ENCODE assay signal across 17 cellular contexts in genomic region chr18:12416108-12416729, GRCh38. TPM values are rescaled to one million over a fixed set of nuclear protein-coding genes. Genes with fewer than 3 reads are reported as not detected.
A peak's percentile ranks its signal among the peaks of the same experiment; 100 is the strongest.
DNase-seq lines count a peak whose midpoint lies in the region; ATAC-seq and TF ChIP-seq lines count a peak whose summit lies in the region.
"Had no signal": no experiment of that assay in that cellular context is flagged by ENCODE, and none has a peak within 500 bp of the region (broad histone marks: within the 10 kb centered on the region; RNA-seq: fewer than 3 reads in every experiment).

No MANE protein-coding gene starts in this region.

- peaks cover 2% of the 10 kb centered on the region for H3K36me3 Mint-ChIP-seq in T-helper 2 cell treated with Interferon-gamma antibody and Interleukin-4, amounts not matched to agents 5 μg/mL and 100 μg/mL, for 36 hours (ENCODE audit: low read depth)
- H3K36me3 Mint-ChIP-seq: CD8-positive, alpha-beta memory T cell had no signal

- H3K27me3 ChIP-seq in BLaER1: no peaks in the 10 kb centered on the region
- H3K27me3 ChIP-seq in hepatocyte: no peaks in the 10 kb centered on the region
- H3K27me3 ChIP-seq in smooth muscle cell (ENCODE audit: low read depth): no peaks in the 10 kb centered on the region
- H3K27me3 ChIP-seq in Peyer's patch: no peaks in the 10 kb centered on the region

- H3K9ac ChIP-seq in BLaER1 (0 out of 2 replicates have a peak overlapping the region, but pooled peaks have one; percentile 38), smooth muscle cell (ENCODE audit: low read depth) (no peak overlapping the region)

- 95% methylated on average over 4 of the region's 4 CpGs for WGBS in hepatocyte (ENCODE audit: low lambda C conversion rate, missing lambda C conversion rate)
- 96% methylated on average over 4 of the region's 4 CpGs for WGBS in smooth muscle cell (ENCODE audit: low lambda C conversion rate)

- no peak overlapping the region for H3K4me3 Mint-ChIP-seq in T-helper 2 cell treated with Interferon-gamma antibody and Interleukin-4, amounts not matched to agents 5 μg/mL and 100 μg/mL, for 36 hours

- H3K9me3 Mint-ChIP-seq in T-helper 2 cell treated with Interferon-gamma antibody and Interleukin-4, amounts not matched to agents 5 μg/mL and 100 μg/mL, for 36 hours: no peaks in the 10 kb centered on the region
- H3K9me3 Mint-ChIP-seq: CD8-positive, alpha-beta memory T cell had no signal

- H3K4me1 ChIP-seq in BLaER1: peaks cover 58% of the 10 kb centered on the region
- peaks cover 17% of the 10 kb centered on the region for H3K4me1 ChIP-seq in hepatocyte (ENCODE audit: insufficient read depth)
- peaks cover 10% of the 10 kb centered on the region for H3K4me1 ChIP-seq in smooth muscle cell (ENCODE audit: low read depth)
- peaks cover 0 to 9% (median 2%) of the 10 kb centered on the region in 4 donors for H3K4me1 ChIP-seq in Peyer's patch

- H3K4me1 Mint-ChIP-seq in T-helper 2 cell treated with Interferon-gamma antibody and Interleukin-4, amounts not matched to agents 5 μg/mL and 100 μg/mL, for 36 hours (ENCODE audit: low read depth): peaks cover 7% of the 10 kb centered on the region

- peaks cover 3% of the 10 kb centered on the region for H3K79me2 ChIP-seq in hepatocyte
- H3K79me2 ChIP-seq in smooth muscle cell (ENCODE audit: low read depth): peaks cover 7% of the 10 kb centered on the region

- no peak for TF ChIP-seq POLR2A in Peyer's patch (IDR thresholded peaks at IDR 0.05)

- no peak overlapping the region for H2AFZ ChIP-seq in hepatocyte
- H2AFZ ChIP-seq in smooth muscle cell (ENCODE audit: low read depth): peak overlapping the region; percentile 8

- H3K27me3 Mint-ChIP-seq in T-helper 2 cell treated with Interferon-gamma antibody and Interleukin-4, amounts not matched to agents 5 μg/mL and 100 μg/mL, for 36 hours (ENCODE audit: low read depth): no peaks in the 10 kb centered on the region
- H3K27me3 Mint-ChIP-seq: progenitor cell of endocrine pancreas had no signal

- H3K4me2 ChIP-seq in BLaER1 (peak overlapping the region; percentile 73), hepatocyte (no peak overlapping the region), smooth muscle cell (peak overlapping the region; percentile 66)

- H3F3A ChIP-seq in smooth muscle cell (ENCODE audit: low read depth): no peaks in the 10 kb centered on the region

- ATAC-seq in left lobe of liver: no peak

- H3K4me3 ChIP-seq in BLaER1 (peak overlapping the region; percentile 38; the same call in 1 of the 2 replicates), hepatocyte (no peak overlapping the region), smooth muscle cell (no peak overlapping the region), Peyer's patch (no peak overlapping the region)

- no peak for TF ChIP-seq CTCF in VCaP (conservative IDR thresholded peaks at IDR 0.05)
- TF ChIP-seq CTCF in hepatocyte (IDR thresholded peaks at IDR 0.05; ENCODE audit: poor library complexity): no peak
- TF ChIP-seq CTCF in smooth muscle cell (IDR thresholded peaks at IDR 0.05; ENCODE audit: borderline replicate concordance, insufficient read depth, poor library complexity, severe bottlenecking): no peak
- TF ChIP-seq CTCF in Peyer's patch (IDR thresholded peaks at IDR 0.05): no peak

- no peaks in the 10 kb centered on the region for H4K20me1 ChIP-seq in BLaER1
- no peaks in the 10 kb centered on the region for H4K20me1 ChIP-seq in hepatocyte (ENCODE audit: insufficient read depth, poor library complexity, severe bottlenecking)
- no peaks in the 10 kb centered on the region for H4K20me1 ChIP-seq in smooth muscle cell (ENCODE audit: low read depth)

- H3K9me3 ChIP-seq in BLaER1 (no peaks in the 10 kb centered on the region), hepatocyte (ENCODE audit: low read depth) (no peaks in the 10 kb centered on the region), smooth muscle cell (replicated peaks; ENCODE audit: low read depth) (no peaks in the 10 kb centered on the region), Peyer's patch (no peaks in the 10 kb centered on the region)

- DNase-seq in hepatocyte (ENCODE audit: low spot score) (no peak), smooth muscle cell (lab: John Stamatoyannopoulos, UW; ENCODE audit: unreplicated experiment) (no peak), left lobe of liver (ENCODE audit: low spot score) (no peak), Peyer's patch (no peak), GM19240 (ENCODE audit: insufficient read length, low spot score) (no peak)
- no peak for DNase-seq in T-helper 2 cell treated with Interferon-gamma antibody and Interleukin-4, amounts not matched to agents 5 μg/mL and 100 μg/mL, for 36 hours (ENCODE audit: low spot score)
- DNase-seq: activated CD4-positive, alpha-beta T cell treated with anti-CD3 and anti-CD28 coated beads for 1 hour; activated CD8-positive, alpha-beta memory T cell treated with anti-CD3 and anti-CD28 coated beads, Interleukin-2, amount 50 U/mL, for 48 hours; CD8-positive, alpha-beta memory T cell; KBM-7; left cardiac atrium; NCI-H1092; NCI-H82; T-helper 2 cell had no signal

- no peaks in the 10 kb centered on the region for H3K9me2 ChIP-seq in hepatocyte (replicated peaks; ENCODE audit: insufficient read depth)

- peak overlapping the region; percentile 72 for H3K27ac ChIP-seq in BLaER1
- H3K27ac ChIP-seq in VCaP: peak overlapping the region; percentile 86
- peak overlapping the region; percentile 31 for H3K27ac ChIP-seq in hepatocyte
- peak overlapping the region; percentile 29 for H3K27ac ChIP-seq in smooth muscle cell (ENCODE audit: low read depth)
- H3K27ac ChIP-seq in Peyer's patch: peak overlapping the region in 1 of 4 donors; percentile 41

- H3K36me3 ChIP-seq in BLaER1 (peaks cover 19% of the 10 kb centered on the region), hepatocyte (replicated peaks; ENCODE audit: insufficient read depth, low read depth) (no peaks in the 10 kb centered on the region), smooth muscle cell (ENCODE audit: low read depth) (no peaks in the 10 kb centered on the region), Peyer's patch (no peaks in the 10 kb centered on the region)

- no peak overlapping the region for H3K27ac Mint-ChIP-seq in T-helper 2 cell treated with Interferon-gamma antibody and Interleukin-4, amounts not matched to agents 5 μg/mL and 100 μg/mL, for 36 hours
- H3K27ac Mint-ChIP-seq: CD8-positive, alpha-beta memory T cell; progenitor cell of endocrine pancreas had no signal

RNA-seq across cellular contexts. Expression of gene PRELID3A, which starts 8.5 kb away (rescaled TPM):
- total RNA-seq in hepatocyte: 0.90 and 2.5 TPM in 2 replicates
- 0.36 and 0.38 TPM in 2 replicates for polyA plus RNA-seq in hepatocyte
- total RNA-seq in smooth muscle cell: 0.49 and 6.3 TPM in 2 replicates
- polyA plus RNA-seq in smooth muscle cell: 0.65 and 1.3 TPM in 2 replicates
- 0.18 TPM for total RNA-seq in left lobe of liver
- total RNA-seq in Peyer's patch: under 1 TPM in 1 of 4 donors, not detected in 3; 0.70 TPM
- polyA plus RNA-seq: CD8-positive, alpha-beta memory T cell had no signal

RNA-seq across cellular contexts. Expression of gene AFG3L2, which starts 39.2 kb away (rescaled TPM):
- total RNA-seq in hepatocyte (60.2 and 60.8 TPM in 2 replicates), smooth muscle cell (24.3 and 56.8 TPM in 2 replicates), left lobe of liver (34.6 TPM), Peyer's patch (100 to 1,000 TPM in 2 of 4 donors, 10 to 100 TPM in 2; 47.9 to 111 (median 94.8) TPM)
- polyA plus RNA-seq in hepatocyte (43.0 and 44.1 TPM in 2 replicates), smooth muscle cell (21.6 and 30.8 TPM in 2 replicates)
